In the genomic region with DNA sequence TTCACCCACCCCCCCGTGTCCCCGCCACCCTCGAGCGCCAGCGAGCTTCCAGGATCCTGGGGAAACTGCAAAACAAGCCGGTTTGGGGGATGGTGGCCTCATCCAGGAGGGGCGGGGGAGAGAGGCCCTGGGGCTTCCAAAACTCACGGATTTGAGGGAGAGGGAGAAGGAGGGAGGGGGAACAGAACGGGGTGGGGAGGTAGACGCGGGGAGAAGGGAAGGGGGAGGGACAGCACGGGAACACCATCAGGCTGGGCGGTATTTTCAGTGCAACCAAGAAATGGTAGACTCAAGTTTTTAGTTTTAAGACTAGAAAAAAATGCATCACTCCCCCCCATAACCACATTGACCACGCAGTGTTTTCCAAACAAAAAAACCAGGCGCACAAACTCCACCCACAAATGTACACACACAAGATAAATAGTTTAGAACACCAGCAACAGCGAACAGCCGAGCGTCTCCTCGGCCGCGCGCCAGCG, we compare ENCODE assay signal across 6 cellular contexts.
DNase-seq lines count a peak whose midpoint lies in the region; ATAC-seq lines count a peak whose summit lies in the region.

No MANE protein-coding gene starts in this region.

- H3K4me3 ChIP-seq in skeletal muscle cell (ENCODE audit: low read depth, low read length) = peak overlapping the region; percentile 37

- H3K27ac Mint-ChIP-seq in effector memory CD8-positive, alpha-beta T cell = no peak overlapping the region

- peaks cover 13 to 34% of the 10 kb centered on the region in 2 donors for H3K27me3 Mint-ChIP-seq in effector memory CD8-positive, alpha-beta T cell

- no peak for ATAC-seq in effector memory CD8-positive, alpha-beta T cell (replicated peaks)
- no peak for ATAC-seq in activated CD4-positive, CD25-positive, alpha-beta regulatory T cell treated with anti-CD3 and anti-CD28 coated beads, Interleukin-2, amount 50 U/mL, for 24 hours

- H3K4me3 Mint-ChIP-seq in effector memory CD8-positive, alpha-beta T cell = peak overlapping the region; percentile 65 to 74

- H3K4me1 Mint-ChIP-seq in effector memory CD8-positive, alpha-beta T cell (ENCODE audit: low read depth in 2 of 2) = peaks cover 3 to 12% of the 10 kb centered on the region in 2 donors

- H3K36me3 Mint-ChIP-seq in effector memory CD8-positive, alpha-beta T cell (ENCODE audit: insufficient read depth) = peaks cover 5% of the 10 kb centered on the region

- H3K9me3 Mint-ChIP-seq in effector memory CD8-positive, alpha-beta T cell = no peaks in the 10 kb centered on the region

- DNase-seq in NCI-H1417 (lab: John Stamatoyannopoulos, UW) = peak in 2 of 3 experiments; percentile 76 to 77
- DNase-seq in NCI-H1417 treated with DMSO at 0.1 percent for 48 hours (lab: John Stamatoyannopoulos, UW) = no peak
- DNase-seq in effector memory CD8-positive, alpha-beta T cell = no peak
- DNase-seq in skeletal muscle cell (ENCODE audit: low read depth) = no peak
- no peak for DNase-seq in HPDE6-E6E7 (ENCODE audit: extremely low spot score)

Comparison
In these comparisons a context has a peak if more than half of its experiments do, and no peak if none do; other contexts are left out.
1. DNase-seq: peak in NCI-H1417 (2 of 3); none in NCI-H1417 treated with DMSO at 0.1 percent for 48 hours (single experiment), effector memory CD8-positive, alpha-beta T cell (0 of 3), skeletal muscle cell (single experiment) and HPDE6-E6E7 (single experiment).